Comparison of ENCODE assay signal across 9 cellular contexts in the genomic region with DNA sequence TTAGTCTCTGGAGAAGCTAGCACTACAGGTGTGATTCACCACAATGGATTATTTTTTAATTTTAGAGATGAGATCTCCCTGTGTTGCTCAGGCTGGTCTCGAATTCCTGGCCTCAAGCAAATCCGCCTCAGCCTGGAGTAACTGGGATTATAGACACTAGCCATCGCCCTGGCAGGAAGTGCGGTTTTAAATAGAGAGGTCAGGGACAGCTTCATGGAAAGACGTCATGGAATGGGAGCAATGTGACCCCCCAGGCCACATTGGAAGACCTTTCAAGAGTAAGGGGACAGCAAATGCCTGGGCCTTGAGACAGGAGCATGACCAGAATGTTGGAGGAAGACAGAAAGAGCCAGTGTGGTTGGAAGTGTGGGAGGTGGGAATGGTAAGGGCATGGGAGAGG. TPM values are rescaled to one million over a fixed set of nuclear protein-coding genes. Genes with fewer than 3 reads are reported as not detected.
A peak's percentile ranks its signal among the peaks of the same experiment; 100 is the strongest.
DNase-seq lines count a peak whose midpoint lies in the region; ATAC-seq and TF ChIP-seq lines count a peak whose summit lies in the region.
"Had no signal": no experiment of that assay in that cellular context is flagged by ENCODE, and none has a peak within 500 bp of the region (broad histone marks: within the 10 kb centered on the region; RNA-seq: fewer than 3 reads in every experiment).

No MANE protein-coding gene starts in this region.

- H3K4me1 ChIP-seq in BLaER1 treated with 17β-estradiol and CSF1 and Interleukin-3, amounts not matched to agents 10 nM and 100 nM = peaks cover 73 to 98% (median 91%) of the 10 kb centered on the region in 10 experiments
- H3K4me1 ChIP-seq in HUES64 (ENCODE audit: insufficient read depth, low read length) (peaks cover 20% of the 10 kb centered on the region), body of pancreas (peaks cover 55% of the 10 kb centered on the region), esophagus muscularis mucosa (peaks cover 20 to 29% (median 23%) of the 10 kb centered on the region in 4 donors), BE2C (peaks cover 5% of the 10 kb centered on the region; the same call in 1 of the 2 replicates)

- no peaks in the 10 kb centered on the region for H3K27me3 ChIP-seq in BLaER1 treated with 17β-estradiol and CSF1 and Interleukin-3, amounts not matched to agents 10 nM and 100 nM
- H3K27me3 ChIP-seq in HUES64 (ENCODE audit: insufficient read depth, low read length) = no peaks in the 10 kb centered on the region
- H3K27me3 ChIP-seq in body of pancreas = no peaks in the 10 kb centered on the region
- H3K27me3 ChIP-seq in esophagus muscularis mucosa = no peaks in the 10 kb centered on the region
- H3K27me3 ChIP-seq in BE2C = no peaks in the 10 kb centered on the region

- no peaks in the 10 kb centered on the region for H3K9me3 ChIP-seq in BLaER1 treated with 17β-estradiol and CSF1 and Interleukin-3, amounts not matched to agents 10 nM and 100 nM (replicated peaks in 1 of 11)
- H3K9me3 ChIP-seq in HUES64 (ENCODE audit: insufficient read depth, low read depth, low read length) = no peaks in the 10 kb centered on the region
- no peaks in the 10 kb centered on the region for H3K9me3 ChIP-seq in body of pancreas
- H3K9me3 ChIP-seq in esophagus muscularis mucosa = no peaks in the 10 kb centered on the region
- H3K9me3 ChIP-seq in BE2C = no peaks in the 10 kb centered on the region

- TF ChIP-seq POLR2A in body of pancreas (IDR thresholded peaks at IDR 0.05) (no peak), esophagus muscularis mucosa (IDR thresholded peaks at IDR 0.05; ENCODE audit: low read depth) (no peak)

- DNase-seq in body of pancreas (no peak), naive B cell (no peak), esophagus muscularis mucosa (ENCODE audit: extremely low spot score) (no peak), NCI-H2171 treated with DMSO at 0.1 percent for 48 hours (lab: John Stamatoyannopoulos, UW) (no peak), BE2C (no peak)

- ATAC-seq in body of pancreas = no peak
- no peak for ATAC-seq in naive B cell (ENCODE audit: low read depth in 2 of 2)
- ATAC-seq in HG02610 (IDR thresholded peaks at IDR 0.05; ENCODE audit: unreplicated experiment) = no peak

- intact Hi-C loops in body of pancreas (cut with DNase I) = no loop called here
- intact Hi-C loops in esophagus muscularis mucosa (cut with DNase I) = no loop called here

- peak overlapping the region; percentile 97 to 100 (median 99) for H3K27ac Mint-ChIP-seq in naive B cell

- no peaks in the 10 kb centered on the region for H3K9me3 Mint-ChIP-seq in naive B cell
- H3K9me3 Mint-ChIP-seq: dendritic cell treated with granulocyte-macrophage colony-stimulating factor and Interleukin-4, amounts not matched to agents 40 ng/mL and 50 ng/mL, for 4 days had no signal

- peaks cover 56 to 91% (median 83%) of the 10 kb centered on the region in 3 donors for H3K4me1 Mint-ChIP-seq in naive B cell

- peaks cover 0 to 51% (median 35%) of the 10 kb centered on the region in 11 experiments; a peak in 21 of 22 replicates for H3K36me3 ChIP-seq in BLaER1 treated with 17β-estradiol and CSF1 and Interleukin-3, amounts not matched to agents 10 nM and 100 nM
- H3K36me3 ChIP-seq in HUES64 (ENCODE audit: insufficient read depth, low read length) = peaks cover 30% of the 10 kb centered on the region
- no peaks in the 10 kb centered on the region for H3K36me3 ChIP-seq in body of pancreas (replicated peaks in 1 of 2; ENCODE audit: insufficient read depth in 1 of 2, low read depth in 2 of 2)
- peaks cover 0 to 14% (median 5%) of the 10 kb centered on the region in 4 donors for H3K36me3 ChIP-seq in esophagus muscularis mucosa
- H3K36me3 ChIP-seq in BE2C = peaks cover 22% of the 10 kb centered on the region

- peak overlapping the region; percentile 86 to 98 (median 95) for H3K4me2 ChIP-seq in BLaER1 treated with 17β-estradiol and CSF1 and Interleukin-3, amounts not matched to agents 10 nM and 100 nM

- H3K27ac ChIP-seq in BLaER1 treated with 17β-estradiol and CSF1 and Interleukin-3, amounts not matched to agents 10 nM and 100 nM = peak overlapping the region in 10 of 11 experiments; percentile 3 to 96 (median 94); a peak in 18 of 22 replicates
- H3K27ac ChIP-seq in HUES64 (ENCODE audit: low read depth, low read length) = peak overlapping the region; percentile 21; the same call in 1 of the 2 replicates
- H3K27ac ChIP-seq in body of pancreas = peak overlapping the region; percentile 83 to 98 (median 91)
- peak overlapping the region in 2 of 4 donors; percentile 25 to 55 for H3K27ac ChIP-seq in esophagus muscularis mucosa (replicated peaks in 1 of 4)

- peak overlapping the region; percentile 81 to 97 (median 93) for H3K4me3 Mint-ChIP-seq in naive B cell
- H3K4me3 Mint-ChIP-seq: dendritic cell treated with granulocyte-macrophage colony-stimulating factor and Interleukin-4, amounts not matched to agents 40 ng/mL and 50 ng/mL, for 4 days had no signal

- TF ChIP-seq CTCF in body of pancreas (IDR thresholded peaks at IDR 0.05) (no peak), esophagus muscularis mucosa (IDR thresholded peaks at IDR 0.05) (no peak), BE2C (IDR thresholded peaks at IDR 0.05; ENCODE audit: low read depth, low read length) (no peak)

- H3K27me3 Mint-ChIP-seq in naive B cell = no peaks in the 10 kb centered on the region
- H3K27me3 Mint-ChIP-seq: dendritic cell treated with granulocyte-macrophage colony-stimulating factor and Interleukin-4, amounts not matched to agents 40 ng/mL and 50 ng/mL, for 4 days had no signal

- TF ChIP-seq EP300 in esophagus muscularis mucosa (IDR thresholded peaks at IDR 0.05) = no peak

- H4K20me1 ChIP-seq in BLaER1 treated with 17β-estradiol and CSF1 and Interleukin-3, amounts not matched to agents 10 nM and 100 nM = peaks cover 0 to 34% (median 11%) of the 10 kb centered on the region in 11 experiments; a peak in 15 of 22 replicates

- H3K36me3 Mint-ChIP-seq in naive B cell = peaks cover 13 to 38% of the 10 kb centered on the region in 2 donors

- H3K9ac ChIP-seq in BLaER1 treated with 17β-estradiol and CSF1 and Interleukin-3, amounts not matched to agents 10 nM and 100 nM = peak overlapping the region in 4 of 11 experiments; percentile 10 to 85 (median 78); a peak in 2 of 22 replicates
- no peak overlapping the region for H3K9ac ChIP-seq in HUES64 (ENCODE audit: low read depth, low read length)

- 82% methylated on average over 5 of the region's 5 CpGs for WGBS in HUES64
- 74 to 85% methylated on average over 5 of the region's 5 CpGs for WGBS in body of pancreas, 2 donors
- 87% methylated on average over 5 of the region's 5 CpGs for WGBS in esophagus muscularis mucosa

- H3K4me3 ChIP-seq in BLaER1 treated with 17β-estradiol and CSF1 and Interleukin-3, amounts not matched to agents 10 nM and 100 nM = no peak overlapping the region
- H3K4me3 ChIP-seq in HUES64 (ENCODE audit: low read length) = no peak overlapping the region
- H3K4me3 ChIP-seq in body of pancreas = no peak overlapping the region
- no peak overlapping the region for H3K4me3 ChIP-seq in esophagus muscularis mucosa
- H3K4me3 ChIP-seq in BE2C (ENCODE audit: low read depth, low read length) = no peak overlapping the region

RNA-seq across cellular contexts. Expression of gene ISG20, which starts 2.2 kb away (rescaled TPM):
- 1.2 TPM for polyA plus RNA-seq in HUES64 (2013, experiment 1 of 2)
- 2.4 TPM for polyA plus RNA-seq in HUES64 (2013, experiment 2 of 2)
- total RNA-seq in body of pancreas (10 to 100 TPM in 1 of 2 donors, 1 to 10 TPM in 1; 2.9 to 25.4 TPM), esophagus muscularis mucosa (10 to 100 TPM in 2 of 4 donors, 1 to 10 TPM in 2; 6.1 to 21.2 (median 9.8) TPM)
- polyA plus RNA-seq in naive B cell (ENCODE audit: low read depth in 6 of 6) = 1,000 to 10,000 TPM in 2 of 6 donors, 100 to 1,000 TPM in 4; 638 to 1,304 (median 969) TPM
- 2.9 TPM for polyA plus RNA-seq in BE2C (2012; ENCODE audit: insufficient read depth, insufficient read length, low read depth)

RNA-seq across cellular contexts. Expression of gene AEN, which starts 15.5 kb away (rescaled TPM):
- polyA plus RNA-seq in HUES64 (2013, experiment 1 of 2) = 79.1 TPM
- polyA plus RNA-seq in HUES64 (2013, experiment 2 of 2) = 69.9 TPM
- total RNA-seq in body of pancreas = 10 to 100 TPM; 20.4 to 23.3 TPM
- 10 to 100 TPM; 28.2 to 73.0 (median 40.2) TPM for polyA plus RNA-seq in naive B cell (ENCODE audit: low read depth in 6 of 6)
- total RNA-seq in esophagus muscularis mucosa = 10 to 100 TPM; 13.3 to 29.0 (median 23.4) TPM
- polyA plus RNA-seq in BE2C (2012; ENCODE audit: insufficient read depth, insufficient read length, low read depth) = 72.5 TPM
